Comparison of ENCODE assay signal across 20 cellular contexts in the genomic region with DNA sequence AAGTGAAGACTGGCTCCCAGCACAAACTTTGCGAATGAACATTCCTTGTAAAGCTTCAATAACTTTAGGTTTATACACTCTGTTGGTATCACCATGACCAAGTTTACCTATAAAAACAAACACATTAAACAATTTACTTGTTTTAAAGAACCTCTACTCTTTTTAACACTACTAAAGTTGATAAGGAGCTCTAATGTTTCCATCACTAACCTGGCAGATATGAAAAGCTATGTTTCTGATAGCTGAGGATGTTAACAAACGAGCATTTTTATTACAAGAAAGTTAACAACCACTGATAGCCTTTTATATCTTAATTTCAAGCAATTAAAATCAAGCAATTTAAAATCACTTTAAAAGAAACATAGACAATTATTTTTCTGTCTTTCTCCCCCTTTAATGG.
"Had no signal": no experiment of that assay in that cellular context is flagged by ENCODE, and none has a peak within 500 bp of the region (broad histone marks: within the 10 kb centered on the region; RNA-seq: fewer than 3 reads in every experiment).

No MANE protein-coding gene starts in this region.

- H3K9me3 Mint-ChIP-seq: activated CD4-positive, alpha-beta memory T cell treated with anti-CD3 and anti-CD28 coated beads, Interleukin-2, amount 10 ng/mL, durations not matched to agents 7 days and 5 days; activated naive CD4-positive, alpha-beta T cell treated with anti-CD3 and anti-CD28 coated beads, Interleukin-2, amount 50 U/mL, for 24 hours; brain had no signal

- DNase-seq: activated CD4-positive, alpha-beta memory T cell treated with anti-CD3 and anti-CD28 coated beads, Interleukin-2, amount 10 ng/mL, durations not matched to agents 7 days and 5 days; activated CD4-positive, alpha-beta T cell treated with anti-CD3 and anti-CD28 coated beads for 36 hours; activated CD4-positive, alpha-beta T cell treated with anti-CD3 and anti-CD28 coated beads, Interleukin-2, amount 50 U/mL, for 1 hour; activated CD4-positive, CD25-positive, alpha-beta regulatory T cell; activated naive CD4-positive, alpha-beta T cell; activated T-cell treated with anti-CD3 and anti-CD28 coated beads for 4 hours; amygdala; KBM-7; NCI-H1092; NCI-H1417; NCI-H1930; NCI-H2171; NCI-H226; NCI-H526; NCI-H82; SIG-M5; T-helper 17 cell; T1000 had no signal

- H3K27ac Mint-ChIP-seq: activated CD4-positive, alpha-beta memory T cell treated with anti-CD3 and anti-CD28 coated beads, Interleukin-2, amount 10 ng/mL, durations not matched to agents 7 days and 5 days; T-helper 17 cell had no signal

- H3K4me1 Mint-ChIP-seq: activated CD4-positive, alpha-beta memory T cell treated with anti-CD3 and anti-CD28 coated beads, Interleukin-2, amount 10 ng/mL, durations not matched to agents 7 days and 5 days; activated naive CD4-positive, alpha-beta T cell treated with anti-CD3 and anti-CD28 coated beads, Interleukin-2, amount 50 U/mL, for 24 hours; brain had no signal

- H3K4me3 Mint-ChIP-seq: activated CD4-positive, alpha-beta memory T cell treated with anti-CD3 and anti-CD28 coated beads, Interleukin-2, amount 10 ng/mL, durations not matched to agents 7 days and 5 days; activated CD4-positive, alpha-beta T cell treated with anti-CD3 and anti-CD28 coated beads for 36 hours; activated naive CD4-positive, alpha-beta T cell treated with anti-CD3 and anti-CD28 coated beads, Interleukin-2, amount 50 U/mL, for 24 hours; brain; T-helper 17 cell had no signal

- H3K27me3 Mint-ChIP-seq: activated CD4-positive, alpha-beta memory T cell treated with anti-CD3 and anti-CD28 coated beads, Interleukin-2, amount 10 ng/mL, durations not matched to agents 7 days and 5 days; activated CD4-positive, alpha-beta T cell treated with anti-CD3 and anti-CD28 coated beads for 36 hours; activated naive CD4-positive, alpha-beta T cell treated with anti-CD3 and anti-CD28 coated beads, Interleukin-2, amount 50 U/mL, for 24 hours; brain; T-helper 17 cell had no signal
